Comparison of ENCODE assay signal across 35 cellular contexts in the genomic region with DNA sequence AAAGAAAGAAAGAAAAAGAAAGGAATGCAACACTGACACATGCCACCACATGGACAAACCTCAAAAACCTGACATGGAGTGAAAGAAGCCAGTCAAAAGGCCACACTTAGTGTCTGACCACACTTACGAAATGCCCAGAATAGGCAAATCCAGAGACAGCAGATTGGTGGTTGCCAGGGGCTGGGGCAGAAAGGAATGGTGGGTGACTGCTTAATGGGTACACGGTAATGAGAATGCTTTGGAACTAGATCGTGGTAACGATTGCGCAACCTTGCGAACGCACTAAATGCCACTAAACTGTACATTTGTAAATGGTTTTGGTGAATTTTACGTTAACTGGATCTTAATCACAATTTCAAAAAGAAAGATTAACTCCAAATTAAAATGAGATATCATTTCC. TPM values are rescaled to one million over a fixed set of nuclear protein-coding genes. Genes with fewer than 3 reads are reported as not detected.
A peak's percentile ranks its signal among the peaks of the same experiment; 100 is the strongest.
DNase-seq lines count a peak whose midpoint lies in the region; ATAC-seq, FAIRE-seq and TF ChIP-seq lines count a peak whose summit lies in the region.
"Had no signal": no experiment of that assay in that cellular context is flagged by ENCODE, and none has a peak within 500 bp of the region (broad histone marks: within the 10 kb centered on the region; RNA-seq: fewer than 3 reads in every experiment).

No MANE protein-coding gene starts in this region.

- H2BK5ac ChIP-seq in IMR-90 (ENCODE audit: low read depth, low read length, poor library complexity, severe bottlenecking) (no peak overlapping the region), H1 (ENCODE audit: low read depth, low read length) (peak overlapping the region; percentile 61; the same call in 1 of the 2 replicates)

- H2BK15ac ChIP-seq in IMR-90 (ENCODE audit: low read depth, low read length) (no peak overlapping the region), H1 (ENCODE audit: low read length) (no peak overlapping the region)

- no peak for TF ChIP-seq CTCF in IMR-90 (conservative IDR thresholded peaks at IDR 0.05; ENCODE audit: low read depth, low read length)
- no peak for TF ChIP-seq CTCF in H1 (IDR thresholded peaks at IDR 0.05; ENCODE audit: control extremely low read depth in 1 of 3, insufficient read depth in 1 of 3, low read depth in 1 of 3, low read length in 3 of 3)
- TF ChIP-seq CTCF in ovary (IDR thresholded peaks at IDR 0.05) = no peak

- H3K79me1 ChIP-seq in IMR-90 (ENCODE audit: low read depth in 1 of 2, low read length in 2 of 2) = peaks cover 6 to 9% of the 10 kb centered on the region in 2 experiments; a peak in 3 of 4 replicates
- peaks cover 15% of the 10 kb centered on the region for H3K79me1 ChIP-seq in H1 (ENCODE audit: low read depth, low read length)

- peaks cover 12% of the 10 kb centered on the region; the same call in 1 of the 2 replicates for H3K9me1 ChIP-seq in IMR-90 (ENCODE audit: insufficient read depth, low read length)

- POLR2A ChIA-PET in IMR-90 (lab: Charles Lee; ENCODE audit: unreplicated experiment) (interaction anchor here (0.7 kb wide), 1 partner anchor 9 kb away, joined by 6 read pairs; no protein-coding TSS in a partner anchor), H1 (lab: Charles Lee; ENCODE audit: partially characterized antibody) (no interaction called here)

- no peak overlapping the region for H3K14ac ChIP-seq in IMR-90 (replicated peaks; ENCODE audit: low read depth, low read length)
- H3K14ac ChIP-seq in H1 (ENCODE audit: insufficient read length) = no peak overlapping the region

- H3K4me3 ChIP-seq in IMR-90 (ENCODE audit: insufficient read depth, low read depth, low read length) (no peak overlapping the region), SJCRH30 (no peak overlapping the region), H1 (ENCODE audit: extremely low read depth in 1 of 4, insufficient read depth in 2 of 4, low read depth in 3 of 4, low read length in 4 of 4) (no peak overlapping the region), ovary (no peak overlapping the region)
- H3K4me3 ChIP-seq: BLaER1, coronary artery, left ventricle myocardium inferior, MG63, neural progenitor cell, Peyer's patch, right atrium auricular region, SJSA1 had no signal

- H3K27ac ChIP-seq in IMR-90 (ENCODE audit: insufficient read depth, low read length) = no peak overlapping the region
- 0 out of 2 replicates have a peak overlapping the region, but pooled peaks have one; percentile 4 for H3K27ac ChIP-seq in SJCRH30
- H3K27ac ChIP-seq in H1 (ENCODE audit: low read depth, low read length) = no peak overlapping the region
- H3K27ac ChIP-seq in ovary = no peak overlapping the region
- H3K27ac ChIP-seq in substantia nigra (ENCODE audit: low read depth, low read length, poor library complexity, severe bottlenecking) = no peak overlapping the region
- H3K27ac ChIP-seq: BLaER1, coronary artery, KMS-11, left ventricle myocardium inferior, neural progenitor cell, Peyer's patch, right atrium auricular region, SJSA1 had no signal

- H2BK20ac ChIP-seq in IMR-90 (ENCODE audit: low read depth, low read length) (no peak overlapping the region), H1 (ENCODE audit: low read length) (no peak overlapping the region)

- CTCF ChIA-PET in IMR-90 (lab: Yijun Ruan, JAX) = no interaction called here
- CTCF ChIA-PET in H1 (lab: Charles Lee; ENCODE audit: partially characterized antibody) = interaction anchor here (0.9 kb wide), 1 partner anchor 82 kb away, joined by 3 read pairs; no protein-coding TSS in a partner anchor

- H3K23ac ChIP-seq in IMR-90 (ENCODE audit: low read depth, low read length) = no peak overlapping the region
- H3K23ac ChIP-seq in H1 (ENCODE audit: insufficient read length) = no peak overlapping the region

- dilution Hi-C loops in IMR-90 (cut with HindIII; ENCODE audit: low sequenced_read_pairs, unreplicated experiment) = no loop called here

- peaks cover 11% of the 10 kb centered on the region for H3K4me1 ChIP-seq in IMR-90 (ENCODE audit: control insufficient read depth, insufficient read depth, low read length)
- H3K4me1 ChIP-seq in SJCRH30 = peaks cover 5% of the 10 kb centered on the region; the same call in 1 of the 2 replicates
- peaks cover 3 to 14% (median 10%) of the 10 kb centered on the region in 4 experiments for H3K4me1 ChIP-seq in H1 (replicated peaks in 1 of 4; ENCODE audit: control insufficient read depth in 3 of 4, insufficient read depth in 4 of 4, low read length in 3 of 4)
- H3K4me1 ChIP-seq in ovary (ENCODE audit: insufficient read depth) = peaks cover 9% of the 10 kb centered on the region
- H3K4me1 ChIP-seq: neural progenitor cell, right atrium auricular region had no signal

- H4K91ac ChIP-seq in IMR-90 (ENCODE audit: insufficient read depth, low read depth, low read length) (no peak overlapping the region), H1 (replicated peaks; ENCODE audit: insufficient read length, low read length) (peak overlapping the region; percentile 61)

- ATAC-seq in IMR-90 (ENCODE audit: low read depth) (no peak), GM18498 (IDR thresholded peaks at IDR 0.05; ENCODE audit: unreplicated experiment) (no peak), sciatic nerve (no peak)
- ATAC-seq: T-cell had no signal

- H2AFZ ChIP-seq in IMR-90 (replicated peaks; ENCODE audit: low read length, poor library complexity) (no peak overlapping the region), H1 (ENCODE audit: low read length) (no peak overlapping the region)
- H2AFZ ChIP-seq: neural progenitor cell had no signal

- H3K18ac ChIP-seq in IMR-90 (ENCODE audit: low read depth, low read length) (no peak overlapping the region), H1 (ENCODE audit: extremely low read depth, low read length) (no peak overlapping the region; the same call in 1 of the 2 replicates)

- H3K36me3 ChIP-seq in IMR-90 (ENCODE audit: control insufficient read depth, insufficient read depth, low read length) (no peaks in the 10 kb centered on the region), SJCRH30 (no peaks in the 10 kb centered on the region), H1 (ENCODE audit: control insufficient read depth in 2 of 4, insufficient read depth in 4 of 4, low read length in 3 of 4) (no peaks in the 10 kb centered on the region), ovary (no peaks in the 10 kb centered on the region)
- H3K36me3 ChIP-seq: left ventricle myocardium inferior, MG63, neural progenitor cell, Peyer's patch, right atrium auricular region, SJSA1 had no signal

- no peak overlapping the region for H2BK120ac ChIP-seq in IMR-90 (ENCODE audit: low read depth, low read length)
- H2BK120ac ChIP-seq in H1 (replicated peaks; ENCODE audit: low read depth, low read length) = peak overlapping the region; percentile 55

- in situ Hi-C loops in IMR-90 (cut with MboI; ENCODE audit: low sequenced_read_pairs) = no loop called here

- H4K5ac ChIP-seq in IMR-90 (ENCODE audit: low read depth, low read length) (no peak overlapping the region), H1 (ENCODE audit: insufficient read length, low read depth, low read length) (no peak overlapping the region)

- H4K20me1 ChIP-seq in IMR-90 (ENCODE audit: insufficient read depth, low read length) (peaks cover 4% of the 10 kb centered on the region; the same call in 1 of the 2 replicates), H1 (replicated peaks in 1 of 2; ENCODE audit: control insufficient read depth in 1 of 2, insufficient read depth in 2 of 2, low read length in 2 of 2) (no peaks in the 10 kb centered on the region)

- H3K9ac ChIP-seq in IMR-90 (ENCODE audit: low read depth, low read length) = no peak overlapping the region
- no peak overlapping the region for H3K9ac ChIP-seq in H1 (replicated peaks in 1 of 4; ENCODE audit: extremely low read depth in 1 of 4, low read depth in 3 of 4, low read length in 3 of 4)
- H3K9ac ChIP-seq: BLaER1, KMS-11, neural progenitor cell had no signal

- TF ChIP-seq POLR2A in IMR-90 (IDR thresholded peaks at IDR 0.05; ENCODE audit: low read depth, low read length) = no peak
- no peak for TF ChIP-seq POLR2A in H1 (IDR thresholded peaks at IDR 0.05; ENCODE audit: control extremely low read depth in 1 of 2, low read depth in 2 of 2, low read length in 2 of 2)
- no peak for TF ChIP-seq POLR2A in ovary (IDR thresholded peaks at IDR 0.05)

- no peak overlapping the region for H3K56ac ChIP-seq in IMR-90 (ENCODE audit: extremely low read depth, insufficient read depth, low read length)
- H3K56ac ChIP-seq in H1 (replicated peaks; ENCODE audit: insufficient read length, low read depth, low read length) = no peak overlapping the region

- FAIRE-seq in H1 (lab: Jason Lieb, UNC) = no peak
- FAIRE-seq: astrocyte, HTR-8/SVneo, TTC549 had no signal

- DNase-seq in IMR-90 (no peak), SJCRH30 (no peak), H1 (ENCODE audit: low read depth in 1 of 2, low spot score in 2 of 2) (no peak), renal cortical epithelial cell (ENCODE audit: low read depth) (peak; percentile 28), ovary (no peak), substantia nigra (lab: John Stamatoyannopoulos, UW) (no peak), sciatic nerve (ENCODE audit: low spot score) (no peak)
- DNase-seq: activated CD4-positive, alpha-beta T cell treated with anti-CD3 and anti-CD28 coated beads, Interleukin-2, amount 50 U/mL, for 48 hours; activated CD4-positive, CD25-positive, alpha-beta regulatory T cell treated with anti-CD3 and anti-CD28 coated beads, Interleukin-2, amount 50 U/mL, for 72 hours; activated gamma-delta T cell treated with Interleukin-2 at 50 U/mL for 16 hours; activated naive CD8-positive, alpha-beta T cell treated with anti-CD3 and anti-CD28 coated beads, Interleukin-2, amount 10 ng/mL, durations not matched to agents 7 days and 5 days; activated T-cell treated with anti-CD3 and anti-CD28 coated beads, Interleukin-2, amount 50 U/mL, for 48 hours; Calu3; effector memory CD4-positive, alpha-beta T cell; islet precursor cell; left ventricle myocardium inferior; mesendoderm; NCI-H1436; NCI-H2081 treated with DMSO at 0.1 percent for 48 hours; NCI-H226; NCI-H69; Peyer's patch; stimulated activated CD4-positive, alpha-beta T cell treated with anti-CD3 and anti-CD28 coated beads, Interleukin-4, amount 100 ng/mL, for 24 hours; T-cell had no signal

- no peak overlapping the region for H2AK9ac ChIP-seq in IMR-90 (replicated peaks; ENCODE audit: low read depth, low read length, poor library complexity)

- WGBS in IMR-90 (ENCODE audit: extremely low coverage in 2 of 2, insufficient read length in 1 of 2), 2 experiments = 100% methylated on average over 1 of the region's 8 CpGs; no CpG with 5 or more reads in 1 of the 2 experiments
- 89% methylated on average over 8 of the region's 8 CpGs; no CpG with 5 or more reads in 1 of the 2 experiments for WGBS in H1 (ENCODE audit: extremely low coverage in 1 of 2, insufficient coverage in 1 of 2, insufficient read length in 1 of 2, insufficient replicate concordance in 2 of 2, low coverage in 1 of 2, low lambda C conversion rate in 2 of 2, missing lambda C conversion rate in 1 of 2), 2 experiments
- 85 to 96% (median 93%) methylated on average over 8 of the region's 8 CpGs for WGBS in ovary, 3 donors

- H4K8ac ChIP-seq in IMR-90 (ENCODE audit: low read depth in 2 of 2, low read length in 2 of 2) (no peak overlapping the region), H1 (ENCODE audit: extremely low read depth, insufficient read depth, low read length) (no peak overlapping the region)

- BruUV-seq in IMR-90 (replicated peaks; lab: Mats Ljungman, UMichigan) = no TSS peak

- TF ChIP-seq RAD21 in IMR-90 (IDR thresholded peaks at IDR 0.05; ENCODE audit: low read length) (no peak), H1 (IDR thresholded peaks at IDR 0.05 in 1 of 2, conservative IDR thresholded peaks at IDR 0.05 in 1 of 2; ENCODE audit: low read depth in 2 of 2, low read length in 2 of 2) (no peak)

- H2AK5ac ChIP-seq in IMR-90 (ENCODE audit: low read depth, low read length) = no peak overlapping the region; the same call in 1 of the 2 replicates
- H2AK5ac ChIP-seq in H1 (ENCODE audit: low read depth, low read length) = peak overlapping the region; percentile 87

- intact Hi-C loops in IMR-90 (cut with micrococcal nuclease) (loop anchor here (10.0 kb wide), 1 partner anchor 81 kb away; no protein-coding TSS in a partner anchor), ovary (cut with DNase I) (no loop called here), sciatic nerve (cut with DNase I) (no loop called here)

- H3K23me2 ChIP-seq in H1 (ENCODE audit: low read depth, low read length) = no peaks in the 10 kb centered on the region; the same call in 1 of the 2 replicates

- no peak overlapping the region for H3K4me2 ChIP-seq in IMR-90 (ENCODE audit: low read depth, low read length)
- H3K4me2 ChIP-seq in H1 (ENCODE audit: insufficient read depth in 1 of 2, low read depth in 2 of 2, low read length in 2 of 2) = no peak overlapping the region; a peak in 2 of 4 replicates
- H3K4me2 ChIP-seq: BLaER1, KMS-11, neural progenitor cell had no signal

- peaks cover 0 to 7% of the 10 kb centered on the region in 2 experiments; a peak in 2 of 4 replicates for H3K79me2 ChIP-seq in H1 (ENCODE audit: control insufficient read depth in 1 of 2, insufficient read depth in 2 of 2, low read length in 2 of 2)

- H3K4ac ChIP-seq in IMR-90 (ENCODE audit: low read depth, low read length) = no peak overlapping the region
- H3K4ac ChIP-seq in H1 (replicated peaks; ENCODE audit: insufficient read length, low read depth, low read length) = peak overlapping the region; percentile 80

- H3K9me3 ChIP-seq in IMR-90 (ENCODE audit: control insufficient read depth, insufficient read depth, low read length) = no peaks in the 10 kb centered on the region
- no peaks in the 10 kb centered on the region for H3K9me3 ChIP-seq in SJCRH30 (replicated peaks)
- no peaks in the 10 kb centered on the region for H3K9me3 ChIP-seq in H1 (ENCODE audit: insufficient read depth in 2 of 2, low read depth in 1 of 2, low read length in 1 of 2)
- H3K9me3 ChIP-seq in ovary = no peaks in the 10 kb centered on the region
- H3K9me3 ChIP-seq: BLaER1, left ventricle myocardium inferior, MG63, Peyer's patch, right atrium auricular region, SJSA1 had no signal

- 0 out of 2 replicates have a peak overlapping the region, but pooled peaks have one; percentile 77 for H2BK12ac ChIP-seq in H1 (ENCODE audit: low read depth, low read length)

- TF ChIP-seq EP300 in H1 (IDR thresholded peaks at IDR 0.05; ENCODE audit: borderline replicate concordance in 1 of 2, low read depth in 2 of 2, low read length in 2 of 2) = no peak
- no peak for TF ChIP-seq EP300 in ovary (IDR thresholded peaks at IDR 0.05)

- H3K27me3 ChIP-seq in IMR-90 (ENCODE audit: control insufficient read depth, insufficient read depth, low read length) = no peaks in the 10 kb centered on the region
- no peaks in the 10 kb centered on the region for H3K27me3 ChIP-seq in SJCRH30
- no peaks in the 10 kb centered on the region for H3K27me3 ChIP-seq in H1 (replicated peaks in 1 of 4; ENCODE audit: control insufficient read depth in 3 of 4, extremely low read depth in 1 of 4, insufficient read depth in 3 of 4, low read length in 3 of 4)
- H3K27me3 ChIP-seq in ovary = no peaks in the 10 kb centered on the region
- H3K27me3 ChIP-seq: BLaER1, MG63, neural progenitor cell, Peyer's patch, right atrium auricular region, SJSA1 had no signal

RNA-seq across cellular contexts. Expression of a gene that starts 39.5 kb away (rescaled TPM):
- total RNA-seq in IMR-90 (2012; rRNA removed) = 3.0 and 3.6 TPM in 2 replicates
- 24.8 and 27.0 TPM in 2 replicates for polyA plus RNA-seq in IMR-90 (2012; rRNA removed)
- 20.5 and 47.8 TPM in 2 replicates for polyA plus RNA-seq in IMR-90 (2012; cell fraction: cytosol; rRNA removed)
- 36.2 and 109 TPM in 2 replicates for polyA plus RNA-seq in IMR-90 (2012; cell fraction: nucleus; rRNA removed; ENCODE audit: low replicate concordance)
- total RNA-seq in SJCRH30 (2014; rRNA removed; shearing (Covaris generic)) = 36.1 TPM in 2 replicates
- 57.1 and 58.0 TPM in 2 replicates for total RNA-seq in H1 (2021; fragmentation: NEBNext Ultra II Directional; extraction: Animal tissue kit (Norgen Biotek cat#: 25700))
- polyA plus RNA-seq in H1 (2011; rRNA removed) = 45.3 and 70.7 TPM in 2 replicates
- 49.4 TPM for polyA plus RNA-seq in H1 (2011; cell fraction: cytosol; rRNA removed)
- polyA plus RNA-seq in H1 (2011; cell fraction: nucleus; rRNA removed) = 108 TPM
- polyA plus RNA-seq in H1 (2012, experiment 1 of 2) = 52.4 to 76.7 TPM (median 66.8 TPM) in 4 replicates
- 40.2 TPM for polyA plus RNA-seq in H1 (2012, experiment 2 of 2)
- polyA plus RNA-seq in H1 (2013, experiment 1 of 2) = 81.2 TPM
- 90.5 TPM for polyA plus RNA-seq in H1 (2013, experiment 2 of 2)
- polyA minus RNA-seq in H1 (2011; rRNA and poly(A)+ RNA removed) = 52.9 and 55.6 TPM in 2 replicates
- 28.3 TPM for polyA minus RNA-seq in H1 (2011; cell fraction: cytosol; rRNA and poly(A)+ RNA removed)
- polyA minus RNA-seq in H1 (2011; cell fraction: nucleus; rRNA and poly(A)+ RNA removed) = 31.4 TPM
- total RNA-seq in renal cortical epithelial cell = 5.2 and 10.0 TPM in 2 replicates
- total RNA-seq in ovary = 100 to 1,000 TPM in 3 of 7 donors, 10 to 100 TPM in 4; 20.8 to 155 (median 81.7) TPM
- polyA plus RNA-seq in ovary = 1,000 to 10,000 TPM in 1 of 2 donors, 10 to 100 TPM in 1; 59.4 to 1,262 TPM
- total RNA-seq in sciatic nerve = 69.2 TPM
